In the genomic region with DNA sequence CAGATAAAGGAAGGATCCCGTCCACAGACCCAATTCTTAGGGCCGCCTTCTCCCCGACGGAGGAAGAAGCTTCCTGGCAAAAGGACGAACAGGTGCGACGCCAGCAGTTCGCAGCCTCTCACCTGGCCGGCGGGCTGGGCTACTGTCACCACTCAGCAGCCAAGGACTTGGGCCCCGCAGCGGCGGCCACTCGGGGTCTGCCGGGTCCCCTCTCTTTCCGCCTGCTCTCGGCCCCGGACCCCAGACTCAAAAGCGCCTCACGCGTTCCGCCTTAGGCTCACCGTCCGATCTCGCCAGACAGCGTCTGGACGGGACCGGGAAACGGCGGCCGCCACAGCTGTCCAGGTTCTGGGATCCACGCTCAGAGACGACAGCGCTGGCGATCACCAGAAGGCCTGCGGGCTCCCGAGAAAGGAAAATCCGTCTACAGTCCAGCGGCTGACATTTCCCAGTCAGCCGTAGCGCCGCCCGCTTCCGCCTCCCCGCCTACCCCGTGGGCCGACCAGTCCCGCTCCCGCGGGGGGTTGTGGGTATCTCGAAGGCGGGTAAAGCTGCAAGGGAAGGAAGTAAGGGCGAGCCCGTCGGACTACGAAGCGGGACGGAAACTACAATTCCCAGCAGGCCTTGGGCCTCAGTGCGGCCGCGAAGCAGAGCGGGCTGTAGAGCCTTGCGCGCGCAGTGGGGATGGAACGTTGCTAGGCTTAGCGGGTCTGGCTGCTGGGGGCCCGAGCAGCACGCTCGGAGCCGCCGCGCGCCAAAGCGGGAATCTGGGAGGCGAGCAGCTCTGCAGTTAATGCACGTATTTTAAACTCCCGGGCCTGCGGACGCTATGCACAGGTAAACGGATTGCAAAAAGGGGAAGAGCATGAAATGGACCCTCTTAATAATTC, we compare ENCODE assay signal across 8 cellular contexts. TPM values are rescaled to one million over a fixed set of nuclear protein-coding genes. Genes with fewer than 3 reads are reported as not detected.
DNase-seq lines count a peak whose midpoint lies in the region; ATAC-seq and TF ChIP-seq lines count a peak whose summit lies in the region.

A gene (minus strand): TSS at position 454 of the 890 bp plus-strand sequence. CDS start 8,538 bp downstream, outside the sequence.
A gene (plus strand): TSS at position 678 of the 890 bp plus-strand sequence. CDS start 152 bp downstream, at position 830.

- DNase-seq in CD1c-positive myeloid dendritic cell (ENCODE audit: extremely low spot score) (peak; percentile 98), NCI-H82 treated with DMSO at 0.1 percent for 48 hours (lab: John Stamatoyannopoulos, UW; ENCODE audit: unreplicated experiment) (peak; percentile 84), dorsolateral prefrontal cortex (peak; percentile 97 to 100 (median 99)), right lobe of liver (peak; percentile 99 to 100 (median 100))
- DNase-seq in activated CD4-positive, alpha-beta memory T cell treated with anti-CD3 and anti-CD28 coated beads for 36 hours = peak; percentile 98
- peak; percentile 93 to 97 for DNase-seq in stimulated activated CD4-positive, alpha-beta T cell treated with anti-CD3 and anti-CD28 coated beads, Interleukin-4, amount 100 ng/mL, for 4 hours

- H3K9me3 ChIP-seq in right lobe of liver = no peaks in the 10 kb centered on the region

- H3K4me3 ChIP-seq in dorsolateral prefrontal cortex (peak within 1 kb of the TSS; percentile 69 to 100 (median 95)), right lobe of liver (peak within 1 kb of the TSS; percentile 89 to 96 (median 91))

- H3K27ac ChIP-seq in dorsolateral prefrontal cortex (peak within 1 kb of the TSS in 58 of 59 donors; percentile 42 to 95 (median 83)), right lobe of liver (peak within 1 kb of the TSS; percentile 71 to 78 (median 72))

- H3K4me1 Mint-ChIP-seq in activated CD4-positive, alpha-beta memory T cell treated with anti-CD3 and anti-CD28 coated beads for 36 hours (ENCODE audit: low read depth) = peaks cover 62% of the 10 kb centered on the region

- CTCF ChIA-PET in activated CD4-positive, alpha-beta memory T cell treated with anti-CD3 and anti-CD28 coated beads for 36 hours (lab: Charles Lee) = interaction anchor here (0.8 to 2.2 kb wide), 4 partner anchors 73 to 91 kb away, joined by 3 to 11 read pairs (median 7); a partner anchor contains a TSS

- H3K27ac Mint-ChIP-seq in activated CD4-positive, alpha-beta memory T cell treated with anti-CD3 and anti-CD28 coated beads for 36 hours = peak within 1 kb of the TSS; percentile 84

- peaks cover 42% of the 10 kb centered on the region for H3K36me3 Mint-ChIP-seq in activated CD4-positive, alpha-beta memory T cell treated with anti-CD3 and anti-CD28 coated beads for 36 hours

- H3K9me3 Mint-ChIP-seq in activated CD4-positive, alpha-beta memory T cell treated with anti-CD3 and anti-CD28 coated beads for 36 hours = no peaks in the 10 kb centered on the region

- peak within 1 kb of the TSS; percentile 95 for H3K4me3 Mint-ChIP-seq in activated CD4-positive, alpha-beta memory T cell treated with anti-CD3 and anti-CD28 coated beads for 36 hours

- TF ChIP-seq CTCF in dorsolateral prefrontal cortex (IDR thresholded peaks at IDR 0.05 in 54 of 56, conservative IDR thresholded peaks at IDR 0.05 in 2 of 56; ENCODE audit: low read depth in 1 of 56, partially characterized antibody in 56 of 56) = peak in 47 of 56 donors; percentile 7 to 69 (median 37)
- TF ChIP-seq CTCF in right lobe of liver (IDR thresholded peaks at IDR 0.05) = no peak

- intact Hi-C loops in activated CD4-positive, alpha-beta memory T cell treated with anti-CD3 and anti-CD28 coated beads for 36 hours (cut with micrococcal nuclease) = loop anchor here (1.0 to 10.0 kb wide), 8 partner anchors 73 to 1223 kb away; a partner anchor contains a TSS
- intact Hi-C loops in dorsolateral prefrontal cortex (cut with DNase I) = loop anchor here (2.0 to 10.0 kb wide), 3 partner anchors 89 to 543 kb away; a partner anchor contains a TSS
- intact Hi-C loops in right lobe of liver (cut with DNase I) = no loop called here

- POLR2A ChIA-PET in activated CD4-positive, alpha-beta memory T cell treated with anti-CD3 and anti-CD28 coated beads for 36 hours (lab: Charles Lee) = interaction anchor here (0.7 to 3.3 kb wide), 6 partner anchors 10 to 1222 kb away, joined by 3 to 34 read pairs (median 3); a partner anchor contains a TSS

- ATAC-seq in GM19438 (IDR thresholded peaks at IDR 0.05; ENCODE audit: low read depth, unreplicated experiment) (peak; percentile 98), HG03575 (IDR thresholded peaks at IDR 0.05; ENCODE audit: extremely low read depth, insufficient number of reproducible peaks, low FRiP score, unreplicated experiment) (peak; percentile 96), right lobe of liver (peak; percentile 97 to 99 (median 98))

- H3K36me3 ChIP-seq in right lobe of liver = peaks cover 0 to 4% (median 1%) of the 10 kb centered on the region in 4 donors

- 0% methylated on average over 15 of the region's 81 CpGs for WGBS in right lobe of liver (ENCODE audit: insufficient coverage, low coverage, low lambda C conversion rate, missing lambda C conversion rate)

- H3K27me3 ChIP-seq in dorsolateral prefrontal cortex = no peaks in the 10 kb centered on the region
- H3K27me3 ChIP-seq in right lobe of liver = no peaks in the 10 kb centered on the region

- no peaks in the 10 kb centered on the region for H3K27me3 Mint-ChIP-seq in activated CD4-positive, alpha-beta memory T cell treated with anti-CD3 and anti-CD28 coated beads for 36 hours

- peaks cover 0 to 23% (median 8%) of the 10 kb centered on the region in 4 donors for H3K4me1 ChIP-seq in right lobe of liver

- TF ChIP-seq POLR2A in right lobe of liver (IDR thresholded peaks at IDR 0.05) = peak; percentile 78

RNA-seq across cellular contexts. Expression of the first gene that starts in this region (rescaled TPM):
- 10 to 100 TPM in 1 of 2 experiments, 1 to 10 TPM in 1; 8.1 to 10.0 TPM for total RNA-seq in activated CD4-positive, alpha-beta memory T cell treated with anti-CD3 and anti-CD28 coated beads for 36 hours
- 10 to 100 TPM; 22.9 to 79.1 (median 51.0) TPM for total RNA-seq in dorsolateral prefrontal cortex
- total RNA-seq in right lobe of liver = 10 to 100 TPM in 5 of 6 experiments, 1 to 10 TPM in 1; 8.0 to 13.0 (median 10.5) TPM

RNA-seq across cellular contexts. Expression of the second gene that starts in this region (rescaled TPM):
- total RNA-seq in activated CD4-positive, alpha-beta memory T cell treated with anti-CD3 and anti-CD28 coated beads for 36 hours = 10 to 100 TPM; 33.1 to 34.7 TPM
- total RNA-seq in dorsolateral prefrontal cortex (10 to 100 TPM; 11.3 to 30.0 (median 19.1) TPM), right lobe of liver (10 to 100 TPM; 11.8 to 25.0 (median 17.3) TPM)

Comparison
In these comparisons a context has a peak if more than half of its experiments do, and no peak if none do; other contexts are left out.
1. Peak in every context shown above with its lines: DNase-seq, ATAC-seq, H3K4me3 ChIP-seq and H3K27ac ChIP-seq.
2. CTCF ChIP-seq: peak in dorsolateral prefrontal cortex (47 of 56); none in right lobe of liver (0 of 4).
3. intact Hi-C loops: an anchor here in activated CD4-positive, alpha-beta memory T cell treated with anti-CD3 and anti-CD28 coated beads for 36 hours (1.0 to 10.0 kb wide) and dorsolateral prefrontal cortex (2.0 to 10.0 kb wide); none called in right lobe of liver.